ENCODE assay signal across 20 cellular contexts in the genomic region with DNA sequence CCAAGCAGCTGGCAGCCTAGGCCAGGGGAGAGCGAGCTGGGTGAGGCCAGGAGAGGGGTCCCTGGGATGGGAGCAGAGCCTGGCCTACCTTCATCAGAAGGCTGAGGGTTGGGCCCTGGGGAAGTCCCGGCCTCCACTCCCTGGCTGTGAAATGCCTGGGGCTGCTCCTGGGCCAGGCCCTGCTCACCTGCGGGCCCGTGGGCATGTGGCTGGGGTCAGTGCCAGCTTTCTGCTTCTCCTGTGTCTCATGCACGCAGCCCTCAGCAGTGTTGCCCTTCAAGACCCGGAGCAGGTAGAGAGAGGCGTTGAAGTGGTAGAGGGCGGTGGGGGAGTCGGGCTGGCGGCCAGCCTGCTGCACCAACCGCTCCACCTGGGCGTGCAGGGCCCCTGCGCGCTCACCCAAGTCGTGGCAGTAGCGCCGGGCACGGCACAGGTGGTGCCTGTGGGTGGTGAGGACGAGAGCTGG. TPM values are rescaled to one million over a fixed set of nuclear protein-coding genes. Genes with fewer than 3 reads are reported as not detected.
DNase-seq lines count a peak whose midpoint lies in the region; ATAC-seq, FAIRE-seq and TF ChIP-seq lines count a peak whose summit lies in the region.
"Had no signal": no experiment of that assay in that cellular context is flagged by ENCODE, and none has a peak within 500 bp of the region (broad histone marks: within the 10 kb centered on the region; RNA-seq: fewer than 3 reads in every experiment).

No MANE protein-coding gene starts in this region.

- SMC1A ChIA-PET in GM12878 (lab: Charles Lee; ENCODE audit: uncharacterized antibody, unreplicated experiment), result no interaction called here

- BruUV-seq in GM12878 (replicated peaks; lab: Mats Ljungman, UMichigan), result no TSS peak

- H3K36me3 ChIP-seq in NT2/D1 (ENCODE audit: insufficient read depth, insufficient read length, low read length) (peaks cover 89% of the 10 kb centered on the region), GM12878 (ENCODE audit: control insufficient read depth in 2 of 2, insufficient read depth in 2 of 2, low read length in 1 of 2) (peaks cover 8 to 50% of the 10 kb centered on the region in 2 experiments; a peak in 3 of 4 replicates), sigmoid colon (peaks cover 14 to 93% (median 70%) of the 10 kb centered on the region in 4 donors)
- H3K36me3 ChIP-seq: SJCRH30 had no signal

- peak overlapping the region; percentile 32 for H3K9ac ChIP-seq in NT2/D1 (ENCODE audit: insufficient read length, low read depth)
- H3K9ac ChIP-seq in GM12878 (ENCODE audit: control insufficient read depth, insufficient read depth, low read length), result no peak overlapping the region

- no peak overlapping the region for H3K4me2 ChIP-seq in GM12878 (ENCODE audit: control insufficient read depth, insufficient read depth)

- H3K79me2 ChIP-seq in GM12878 (ENCODE audit: control insufficient read depth, insufficient read depth, low read length), result no peaks in the 10 kb centered on the region

- CTCF ChIA-PET in GM12878 (lab: Yijun Ruan, JAX), result interaction anchor here (1.0 kb wide), 1 partner anchor 293 kb away, joined by 3 read pairs; no protein-coding TSS in a partner anchor

- TF ChIP-seq EP300 in GM12878 (IDR thresholded peaks at IDR 0.05; ENCODE audit: borderline replicate concordance in 1 of 2, control insufficient read depth in 1 of 2, low read depth in 2 of 2, low read length in 2 of 2) (no peak), sigmoid colon (IDR thresholded peaks at IDR 0.05) (no peak)

- no peaks in the 10 kb centered on the region for H3K27me3 ChIP-seq in NT2/D1 (ENCODE audit: insufficient read depth, insufficient read length)
- H3K27me3 ChIP-seq in GM12878 (replicated peaks in 1 of 2; ENCODE audit: control insufficient read depth in 2 of 2, insufficient read depth in 2 of 2, low read length in 1 of 2), result no peaks in the 10 kb centered on the region
- no peaks in the 10 kb centered on the region for H3K27me3 ChIP-seq in sigmoid colon
- H3K27me3 ChIP-seq: BE2C, SJCRH30 had no signal

- no peak for DNase-seq in NT2/D1 (ENCODE audit: low read depth, low spot score)
- no peak for DNase-seq in GM12878 (ENCODE audit: low read depth, low spot score)
- peak; percentile 52 for DNase-seq in sigmoid colon
- DNase-seq in AG20443 (ENCODE audit: low spot score), result no peak
- no peak for DNase-seq in retina
- DNase-seq in effector CD4-positive, alpha-beta T cell, result no peak
- DNase-seq: BE2C; CD4-positive, alpha-beta memory T cell; DMS79; KBM-7; NCI-H1417 treated with DMSO at 0.1 percent for 48 hours; NCI-H1930; NCI-H2171; NCI-H446; NK-92 treated with Interleukin-12 subunit alpha and Interleukin-12 subunit beta, amount 100 ng/mL, for 24 hours; OCI-M1; RPMI8226; SJCRH30 had no signal

- H4K20me1 ChIP-seq in GM12878 (ENCODE audit: control insufficient read depth, insufficient read depth), result no peaks in the 10 kb centered on the region; the same call in 1 of the 2 replicates

- intact Hi-C loops in GM12878 (cut with micrococcal nuclease; ENCODE audit: unreplicated experiment) (no loop called here), sigmoid colon (cut with DNase I) (no loop called here)

- 99% methylated on average over 19 of the region's 19 CpGs for WGBS in GM12878 (ENCODE audit: insufficient coverage, insufficient replicate concordance, low lambda C conversion rate, missing lambda C conversion rate)
- WGBS in sigmoid colon, 2 donors, result 93 to 96% methylated on average over 19 of the region's 19 CpGs

- no peaks in the 10 kb centered on the region for H3K9me3 ChIP-seq in NT2/D1 (ENCODE audit: insufficient read depth, low read length)
- no peaks in the 10 kb centered on the region for H3K9me3 ChIP-seq in GM12878 (replicated peaks; ENCODE audit: control insufficient read depth, insufficient read depth, low read length)
- H3K9me3 ChIP-seq in sigmoid colon, result no peaks in the 10 kb centered on the region
- H3K9me3 ChIP-seq: BE2C, HAP-1, SJCRH30 had no signal

- TF ChIP-seq RAD21 in GM12878 (IDR thresholded peaks at IDR 0.05; ENCODE audit: insufficient read depth, low read depth, low read length), result no peak

- in situ Hi-C loops in GM12878 (cut with MboI), result no loop called here

- RAD21 ChIA-PET in GM12878 (lab: Charles Lee; ENCODE audit: unreplicated experiment), result no interaction called here

- POLR2A ChIA-PET in GM12878 (lab: Charles Lee), result no interaction called here

- no peak overlapping the region for H3K27ac ChIP-seq in GM12878 (ENCODE audit: control insufficient read depth, insufficient read depth)
- H3K27ac ChIP-seq in sigmoid colon, result no peak overlapping the region
- H3K27ac ChIP-seq: SJCRH30 had no signal

- H2AFZ ChIP-seq in GM12878 (ENCODE audit: control insufficient read depth, low read depth, low read length), result no peak overlapping the region

- no peak for FAIRE-seq in GM12878 (lab: Jason Lieb, UNC)
- FAIRE-seq: D721Med had no signal

- TF ChIP-seq CTCF in GM12878 (IDR thresholded peaks at IDR 0.05 in 2 of 3, conservative IDR thresholded peaks at IDR 0.05 in 1 of 3; ENCODE audit: control insufficient read depth in 2 of 3, extremely low read depth in 1 of 3, insufficient read depth in 1 of 3, low read depth in 3 of 3, low read length in 3 of 3) (no peak), sigmoid colon (IDR thresholded peaks at IDR 0.05) (no peak)

- peak; percentile 40; the same call in 1 of the 2 replicates for TF ChIP-seq POLR2A in GM12878 (IDR thresholded peaks at IDR 0.05; ENCODE audit: low read depth, low read length)
- no peak for TF ChIP-seq POLR2A in sigmoid colon (IDR thresholded peaks at IDR 0.05)

- peaks cover 2% of the 10 kb centered on the region for H3K4me1 ChIP-seq in NT2/D1 (ENCODE audit: insufficient read depth, insufficient read length)
- H3K4me1 ChIP-seq in GM12878 (ENCODE audit: control insufficient read depth, insufficient read depth, low read length), result no peaks in the 10 kb centered on the region
- peaks cover 0 to 4% (median under 1%) of the 10 kb centered on the region in 4 donors for H3K4me1 ChIP-seq in sigmoid colon
- H3K4me1 ChIP-seq: BE2C, HAP-1, SJCRH30 had no signal

- ATAC-seq in GM12878, result no peak

- H3K4me3 ChIP-seq in NT2/D1 (ENCODE audit: insufficient read length, low read depth) (no peak overlapping the region), GM12878 (no peak overlapping the region), sigmoid colon (no peak overlapping the region)
- H3K4me3 ChIP-seq: HAP-1, SJCRH30 had no signal

RNA-seq across cellular contexts. Expression of a gene that starts 12.4 kb away (rescaled TPM):
- total RNA-seq in GM12878 (2013; cell fraction: nucleolus; rRNA removed), result 120 and 130 TPM in 2 replicates
- total RNA-seq in GM12878 (2014; rRNA removed) (98.5 and 120 TPM in 2 replicates), GM12878 (2014; rRNA removed; fragmentation: Illumina TruSeq; extraction: Trizol) (30.7 and 40.5 TPM in 2 replicates), GM12878 (2021) (115 and 121 TPM in 2 replicates), sigmoid colon (10 to 100 TPM; 23.2 to 32.4 (median 27.4) TPM)
- polyA plus RNA-seq in GM12878 (2011; ENCODE audit: low read depth), result 17.5 TPM
- polyA plus RNA-seq in GM12878 (2011; rRNA removed) (13.1 and 29.5 TPM in 2 replicates), GM12878 (2014; fragmentation: Illumina TruSeq; extraction: Trizol) (17.8 and 54.2 TPM in 2 replicates), GM12878 (2014; fragmentation: Nextera tagmentation; extraction: Ambion mirVana) (1 to 10 TPM; 2.5 to 4.2 TPM), GM12878 (2014; rRNA removed) (89.0 and 126 TPM in 2 replicates), GM12878 (2016; fragmentation: Nextera tagmentation; extraction: Ambion mirVana) (100 to 1,000 TPM; 118 to 120 TPM), sigmoid colon (10 to 100 TPM in 1 of 3 donors, 1 to 10 TPM in 2; 6.6 to 44.5 (median 7.4) TPM)
- 25.7 and 40.7 TPM in 2 replicates for polyA plus RNA-seq in GM12878 (2011; cell fraction: cytosol; rRNA removed)
- polyA plus RNA-seq in GM12878 (2011; cell fraction: nucleus; rRNA removed), result 182 and 265 TPM in 2 replicates
- 43.0 and 54.9 TPM in 2 replicates for polyA plus RNA-seq in GM12878 (2012)
- 43.4 and 52.2 TPM in 2 replicates for polyA minus RNA-seq in GM12878 (2011; rRNA and poly(A)+ RNA removed)
- polyA minus RNA-seq in GM12878 (2011; cell fraction: cytosol; rRNA and poly(A)+ RNA removed), result 37.6 and 40.4 TPM in 2 replicates
- polyA minus RNA-seq in GM12878 (2011; cell fraction: nucleus; rRNA and poly(A)+ RNA removed), result 50.7 and 108 TPM in 2 replicates

RNA-seq across cellular contexts. Expression of a gene that starts 17.6 kb away (rescaled TPM):
- not detected in 2 replicates for total RNA-seq in GM12878 (2013; cell fraction: nucleolus; rRNA removed)
- total RNA-seq in GM12878 (2014; rRNA removed), result 0.82 TPM in 1 of 2 replicates, not detected in the other
- 0.13 TPM in 1 of 2 replicates, not detected in the other for total RNA-seq in GM12878 (2014; rRNA removed; fragmentation: Illumina TruSeq; extraction: Trizol)
- total RNA-seq in GM12878 (2021), result 0.16 and 0.26 TPM in 2 replicates
- polyA plus RNA-seq in GM12878 (2011; ENCODE audit: low read depth), result not detected
- not detected in 2 replicates for polyA plus RNA-seq in GM12878 (2011; rRNA removed)
- not detected in 2 replicates for polyA plus RNA-seq in GM12878 (2011; cell fraction: cytosol; rRNA removed)
- 0.13 TPM in 1 of 2 replicates, not detected in the other for polyA plus RNA-seq in GM12878 (2011; cell fraction: nucleus; rRNA removed)
- polyA plus RNA-seq in GM12878 (2012), result not detected in 2 replicates
- polyA plus RNA-seq in GM12878 (2014; fragmentation: Illumina TruSeq; extraction: Trizol), result 0.01 TPM in 1 of 2 replicates, not detected in the other
- polyA plus RNA-seq in GM12878 (2014; fragmentation: Nextera tagmentation; extraction: Ambion mirVana), result not detected
- 0.19 and 0.22 TPM in 2 replicates for polyA plus RNA-seq in GM12878 (2014; rRNA removed)
- polyA plus RNA-seq in GM12878 (2016; fragmentation: Nextera tagmentation; extraction: Ambion mirVana), result under 1 TPM in 1 of 2 experiments, not detected in 1; 0.12 TPM
- not detected in 2 replicates for polyA minus RNA-seq in GM12878 (2011; rRNA and poly(A)+ RNA removed)
- not detected in 2 replicates for polyA minus RNA-seq in GM12878 (2011; cell fraction: cytosol; rRNA and poly(A)+ RNA removed)
- not detected in 2 replicates for polyA minus RNA-seq in GM12878 (2011; cell fraction: nucleus; rRNA and poly(A)+ RNA removed)
- 1 to 10 TPM in 1 of 4 donors, under 1 TPM in 1, not detected in 2; 0.71 to 3.0 TPM for total RNA-seq in sigmoid colon
- polyA plus RNA-seq in sigmoid colon, result 10 to 100 TPM; 22.2 to 94.4 (median 28.4) TPM
- total RNA-seq: CD4-positive, alpha-beta memory T cell; SJCRH30 had no signal
- polyA plus RNA-seq: CD4-positive, alpha-beta memory T cell had no signal

RNA-seq across cellular contexts. Expression of a gene that starts 41.6 kb away (rescaled TPM):
- total RNA-seq in GM12878 (2013; cell fraction: nucleolus; rRNA removed), result not detected in 2 replicates
- total RNA-seq in GM12878 (2014; rRNA removed) (not detected in 2 replicates), GM12878 (2014; rRNA removed; fragmentation: Illumina TruSeq; extraction: Trizol) (not detected in 2 replicates), GM12878 (2021) (not detected in 2 replicates), sigmoid colon (1 to 10 TPM in 3 of 4 donors, under 1 TPM in 1; 0.33 to 1.9 (median 1.6) TPM)
- not detected for polyA plus RNA-seq in GM12878 (2011; ENCODE audit: low read depth)
- polyA plus RNA-seq in GM12878 (2011; rRNA removed) (not detected in 2 replicates), GM12878 (2014; fragmentation: Illumina TruSeq; extraction: Trizol) (not detected in 2 replicates), GM12878 (2014; fragmentation: Nextera tagmentation; extraction: Ambion mirVana) (not detected), GM12878 (2014; rRNA removed) (not detected in 2 replicates), GM12878 (2016; fragmentation: Nextera tagmentation; extraction: Ambion mirVana) (not detected), sigmoid colon (under 1 TPM in 2 of 3 donors, not detected in 1; 0.45 to 0.60 TPM)
- not detected in 2 replicates for polyA plus RNA-seq in GM12878 (2011; cell fraction: cytosol; rRNA removed)
- polyA plus RNA-seq in GM12878 (2011; cell fraction: nucleus; rRNA removed), result not detected in 2 replicates
- not detected in 2 replicates for polyA plus RNA-seq in GM12878 (2012)
- polyA minus RNA-seq in GM12878 (2011; rRNA and poly(A)+ RNA removed), result not detected in 2 replicates
- polyA minus RNA-seq in GM12878 (2011; cell fraction: cytosol; rRNA and poly(A)+ RNA removed), result not detected in 2 replicates
- not detected in 2 replicates for polyA minus RNA-seq in GM12878 (2011; cell fraction: nucleus; rRNA and poly(A)+ RNA removed)
- total RNA-seq: CD4-positive, alpha-beta memory T cell; SJCRH30 had no signal
- polyA plus RNA-seq: CD4-positive, alpha-beta memory T cell had no signal

RNA-seq across cellular contexts. Expression of a gene that starts 44.1 kb away (rescaled TPM):
- total RNA-seq in GM12878 (2013; cell fraction: nucleolus; rRNA removed), result not detected in 2 replicates
- 0.17 and 0.82 TPM in 2 replicates for total RNA-seq in GM12878 (2014; rRNA removed)
- total RNA-seq in GM12878 (2014; rRNA removed; fragmentation: Illumina TruSeq; extraction: Trizol), result 0.09 TPM in 2 replicates
- 0.28 and 0.56 TPM in 2 replicates for total RNA-seq in GM12878 (2021)
- polyA plus RNA-seq in GM12878 (2011; ENCODE audit: low read depth), result not detected
- 0.04 TPM in 1 of 2 replicates, not detected in the other for polyA plus RNA-seq in GM12878 (2011; rRNA removed)
- 0.06 and 0.18 TPM in 2 replicates for polyA plus RNA-seq in GM12878 (2011; cell fraction: cytosol; rRNA removed)
- polyA plus RNA-seq in GM12878 (2011; cell fraction: nucleus; rRNA removed), result 0.25 TPM in 2 replicates
- polyA plus RNA-seq in GM12878 (2012), result 0.50 and 0.79 TPM in 2 replicates
- 0.15 TPM in 1 of 2 replicates, not detected in the other for polyA plus RNA-seq in GM12878 (2014; fragmentation: Illumina TruSeq; extraction: Trizol)
- not detected for polyA plus RNA-seq in GM12878 (2014; fragmentation: Nextera tagmentation; extraction: Ambion mirVana)
- polyA plus RNA-seq in GM12878 (2014; rRNA removed), result 0.29 and 0.53 TPM in 2 replicates
- polyA plus RNA-seq in GM12878 (2016; fragmentation: Nextera tagmentation; extraction: Ambion mirVana), result 1 to 10 TPM in 1 of 2 experiments, under 1 TPM in 1; 0.49 to 1.1 TPM
- polyA minus RNA-seq in GM12878 (2011; rRNA and poly(A)+ RNA removed), result not detected in 2 replicates
- polyA minus RNA-seq in GM12878 (2011; cell fraction: cytosol; rRNA and poly(A)+ RNA removed), result not detected in 2 replicates
- not detected in 2 replicates for polyA minus RNA-seq in GM12878 (2011; cell fraction: nucleus; rRNA and poly(A)+ RNA removed)
- total RNA-seq in sigmoid colon, result 10 to 100 TPM in 1 of 4 donors, 1 to 10 TPM in 3; 5.3 to 10.8 (median 8.3) TPM
- 10 to 100 TPM in 2 of 3 donors, 1 to 10 TPM in 1; 6.6 to 40.5 (median 12.0) TPM for polyA plus RNA-seq in sigmoid colon
